ENCODE assay signal across 18 cellular contexts in the genomic region with DNA sequence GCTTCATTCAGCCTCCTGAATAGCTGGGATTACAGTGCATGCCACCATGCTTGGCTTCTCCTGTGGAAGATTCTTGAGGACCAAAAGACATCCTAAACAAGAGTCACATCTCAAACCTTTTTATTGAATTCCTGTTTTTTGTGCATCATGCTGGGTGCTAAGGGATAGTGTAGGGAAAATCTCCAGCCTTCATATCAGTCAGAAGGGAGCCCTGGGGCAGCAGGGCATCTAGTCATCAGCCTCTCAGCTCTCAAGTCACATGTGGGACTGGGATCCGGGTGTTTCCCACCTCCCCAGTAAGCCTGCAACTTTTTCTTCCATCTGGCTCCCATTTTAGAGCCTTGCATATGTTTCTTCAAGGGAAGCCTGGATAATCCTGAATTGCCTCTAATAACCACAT. TPM values are rescaled to one million over a fixed set of nuclear protein-coding genes. Genes with fewer than 3 reads are reported as not detected.
DNase-seq lines count a peak whose midpoint lies in the region; ATAC-seq and TF ChIP-seq lines count a peak whose summit lies in the region.
"Had no signal": no experiment of that assay in that cellular context is flagged by ENCODE, and none has a peak within 500 bp of the region (broad histone marks: within the 10 kb centered on the region; RNA-seq: fewer than 3 reads in every experiment).

No MANE protein-coding gene starts in this region.

- intact Hi-C loops in activated CD4-positive, alpha-beta T cell treated with anti-CD3 and anti-CD28 coated beads, Interleukin-2, amount 10 ng/mL, durations not matched to agents 24 days and 14 days (cut with micrococcal nuclease): loop anchor here (5.0 kb wide), 2 partner anchors 47 to 158 kb away; a partner anchor contains a TSS
- intact Hi-C loops in esophagus muscularis mucosa (cut with DNase I): no loop called here

- no peak for TF ChIP-seq CTCF in esophagus muscularis mucosa (IDR thresholded peaks at IDR 0.05)
- TF ChIP-seq CTCF in WTC11 (IDR thresholded peaks at IDR 0.05): no peak

- H3K23ac ChIP-seq in trophoblast cell (ENCODE audit: low read length): no peak overlapping the region

- ATAC-seq in WTC11 (no peak), GM21390 (IDR thresholded peaks at IDR 0.05; ENCODE audit: unreplicated experiment) (no peak)
- ATAC-seq: A549, GM23338, HCT116 had no signal

- CTCF ChIA-PET in WTC11 (lab: Charles Lee): no interaction called here

- no peaks in the 10 kb centered on the region for H3K9me3 Mint-ChIP-seq in activated CD4-positive, alpha-beta T cell treated with anti-CD3 and anti-CD28 coated beads, Interleukin-2, amount 10 ng/mL, durations not matched to agents 24 days and 14 days
- H3K9me3 Mint-ChIP-seq in WTC11: no peaks in the 10 kb centered on the region
- H3K9me3 Mint-ChIP-seq: CD4-positive, alpha-beta T cell; GM23338; HFFc6 had no signal

- no peaks in the 10 kb centered on the region for H3K79me2 ChIP-seq in trophoblast cell (ENCODE audit: control insufficient read depth, insufficient read depth, low read length, poor library complexity)

- H4K12ac ChIP-seq in trophoblast cell (ENCODE audit: low read depth, low read length): no peak overlapping the region

- H3K4me3 ChIP-seq in esophagus muscularis mucosa: no peak overlapping the region
- no peak overlapping the region for H3K4me3 ChIP-seq in trophoblast cell (ENCODE audit: low read depth, low read length)
- H3K4me3 ChIP-seq: A549, GM23338 had no signal

- no peak overlapping the region for H4K8ac ChIP-seq in trophoblast cell (ENCODE audit: low read depth, low read length)

- H3K36me3 ChIP-seq in esophagus muscularis mucosa (no peaks in the 10 kb centered on the region), trophoblast cell (ENCODE audit: control insufficient read depth in 1 of 2, insufficient read depth in 2 of 2, low read length in 2 of 2) (no peaks in the 10 kb centered on the region)

- H3K36me3 Mint-ChIP-seq in activated CD4-positive, alpha-beta T cell treated with anti-CD3 and anti-CD28 coated beads, Interleukin-2, amount 10 ng/mL, durations not matched to agents 24 days and 14 days (ENCODE audit: low read depth): no peaks in the 10 kb centered on the region
- no peaks in the 10 kb centered on the region for H3K36me3 Mint-ChIP-seq in WTC11

- H3K79me1 ChIP-seq in trophoblast cell (ENCODE audit: low read length): no peaks in the 10 kb centered on the region

- 100% methylated on average over 1 of the region's 1 CpG for WGBS in esophagus muscularis mucosa
- no CpG with 5 or more reads among the region's 1 CpG for WGBS in trophoblast cell (ENCODE audit: extremely low coverage, insufficient coverage, insufficient read length)

- H3K27ac Mint-ChIP-seq in activated CD4-positive, alpha-beta T cell treated with anti-CD3 and anti-CD28 coated beads, Interleukin-2, amount 10 ng/mL, durations not matched to agents 24 days and 14 days: no peak overlapping the region
- H3K27ac Mint-ChIP-seq in WTC11: no peak overlapping the region
- H3K27ac Mint-ChIP-seq: CD4-positive, alpha-beta T cell; GM23338; HFFc6 had no signal

- H3K4me2 ChIP-seq in trophoblast cell (ENCODE audit: low read length): no peak overlapping the region
- H3K4me2 ChIP-seq: A549, GM23338 had no signal

- H3K4me1 ChIP-seq in esophagus muscularis mucosa (peaks cover 0 to 11% (median 4%) of the 10 kb centered on the region in 4 donors), trophoblast cell (ENCODE audit: control insufficient read depth in 1 of 2, insufficient read depth in 2 of 2, low read length in 2 of 2) (no peaks in the 10 kb centered on the region)

- H3K27ac ChIP-seq in esophagus muscularis mucosa (replicated peaks in 1 of 4) (no peak overlapping the region), trophoblast cell (ENCODE audit: low read depth, low read length) (no peak overlapping the region)
- H3K27ac ChIP-seq: 22Rv1, A549, C4-2B had no signal

- H3K9me3 ChIP-seq in esophagus muscularis mucosa (no peaks in the 10 kb centered on the region), trophoblast cell (ENCODE audit: insufficient read depth, low read depth, low read length) (peaks cover 2% of the 10 kb centered on the region)
- H3K9me3 ChIP-seq: A549, Caco-2 had no signal

- TF ChIP-seq EP300 in esophagus muscularis mucosa (IDR thresholded peaks at IDR 0.05): no peak

- no peak overlapping the region for H3K4me3 Mint-ChIP-seq in activated CD4-positive, alpha-beta T cell treated with anti-CD3 and anti-CD28 coated beads, Interleukin-2, amount 10 ng/mL, durations not matched to agents 24 days and 14 days
- H3K4me3 Mint-ChIP-seq in WTC11: no peak overlapping the region
- H3K4me3 Mint-ChIP-seq: CD4-positive, alpha-beta T cell; GM23338; HFFc6 had no signal

- H3K9ac ChIP-seq in trophoblast cell (ENCODE audit: low read length): no peak overlapping the region

- no peak overlapping the region for H2BK12ac ChIP-seq in trophoblast cell (ENCODE audit: low read length)

- H3K4me1 Mint-ChIP-seq in activated CD4-positive, alpha-beta T cell treated with anti-CD3 and anti-CD28 coated beads, Interleukin-2, amount 10 ng/mL, durations not matched to agents 24 days and 14 days: peaks cover 20% of the 10 kb centered on the region
- H3K4me1 Mint-ChIP-seq in WTC11: peaks cover 3% of the 10 kb centered on the region

- H3K27me3 Mint-ChIP-seq in activated CD4-positive, alpha-beta T cell treated with anti-CD3 and anti-CD28 coated beads, Interleukin-2, amount 10 ng/mL, durations not matched to agents 24 days and 14 days: peaks cover 3% of the 10 kb centered on the region
- H3K27me3 Mint-ChIP-seq in WTC11 (ENCODE audit: low read depth): peaks cover 4% of the 10 kb centered on the region; the same call in 1 of the 2 replicates
- H3K27me3 Mint-ChIP-seq: CD4-positive, alpha-beta T cell had no signal

- TF ChIP-seq POLR2A in esophagus muscularis mucosa (IDR thresholded peaks at IDR 0.05; ENCODE audit: low read depth): no peak

- peaks cover 0 to 26% (median 0%) of the 10 kb centered on the region in 4 donors for H3K27me3 ChIP-seq in esophagus muscularis mucosa
- H3K27me3 ChIP-seq in trophoblast cell (ENCODE audit: insufficient read depth, low read length): no peaks in the 10 kb centered on the region

- no peak overlapping the region for H2AFZ ChIP-seq in trophoblast cell (ENCODE audit: insufficient read depth, low read length, poor library complexity)
- H2AFZ ChIP-seq: GM23338 had no signal

- H3K4ac ChIP-seq in trophoblast cell (ENCODE audit: low read depth, low read length): no peak overlapping the region

- in situ Hi-C loops in SK-MEL-5 (cut with HindIII; ENCODE audit: low pct_unique_long_range_greater_than_20kb, low sequenced_read_pairs): no loop called here

- no peak overlapping the region for H3K18ac ChIP-seq in trophoblast cell (ENCODE audit: low read length)

- H4K91ac ChIP-seq in trophoblast cell (ENCODE audit: low read depth, low read length): no peak overlapping the region

- no peak overlapping the region for H3K14ac ChIP-seq in trophoblast cell (ENCODE audit: low read length)

- POLR2A ChIA-PET in WTC11 (lab: Charles Lee): no interaction called here

- H2AK5ac ChIP-seq in trophoblast cell (ENCODE audit: low read length): no peak overlapping the region

- H2BK5ac ChIP-seq in trophoblast cell (ENCODE audit: low read depth, low read length, poor library complexity): no peak overlapping the region

- peak; percentile 33 for DNase-seq in activated CD4-positive, alpha-beta T cell treated with anti-CD3 and anti-CD28 coated beads, Interleukin-2, amount 10 ng/mL, durations not matched to agents 24 days and 14 days
- no peak for DNase-seq in activated CD4-positive, alpha-beta T cell treated with anti-CD3 and anti-CD28 coated beads for 48 hours
- DNase-seq in SK-MEL-5 (ENCODE audit: low read depth, low spot score): peak; percentile 26
- peak; percentile 64 for DNase-seq in esophagus muscularis mucosa (ENCODE audit: extremely low spot score)
- DNase-seq in trophoblast cell: peak; percentile 57 to 60
- DNase-seq in WTC11 (ENCODE audit: low spot score): no peak
- DNase-seq: AML-193; Caco-2; CD4-positive, alpha-beta T cell; H7; HFFc6; IMR-90 had no signal

- H2BK120ac ChIP-seq in trophoblast cell (ENCODE audit: insufficient read depth, low read length, poor library complexity): no peak overlapping the region

TF ChIP-seq in WTC11, 78 proteins besides CTCF, POLR2A, EP300 and RAD21 (continues in another document):
- TF ChIP-seq ZNF396 (CRISPR knock-in tag; IDR thresholded peaks at IDR 0.05; ENCODE audit: borderline replicate concordance): no peak
- TF ChIP-seq FOXJ3 (CRISPR knock-in tag; IDR thresholded peaks at IDR 0.05; ENCODE audit: borderline replicate concordance): no peak
- no peak for TF ChIP-seq ELF4 (CRISPR knock-in tag; IDR thresholded peaks at IDR 0.05; ENCODE audit: low read depth)
- TF ChIP-seq, protein P1, sequence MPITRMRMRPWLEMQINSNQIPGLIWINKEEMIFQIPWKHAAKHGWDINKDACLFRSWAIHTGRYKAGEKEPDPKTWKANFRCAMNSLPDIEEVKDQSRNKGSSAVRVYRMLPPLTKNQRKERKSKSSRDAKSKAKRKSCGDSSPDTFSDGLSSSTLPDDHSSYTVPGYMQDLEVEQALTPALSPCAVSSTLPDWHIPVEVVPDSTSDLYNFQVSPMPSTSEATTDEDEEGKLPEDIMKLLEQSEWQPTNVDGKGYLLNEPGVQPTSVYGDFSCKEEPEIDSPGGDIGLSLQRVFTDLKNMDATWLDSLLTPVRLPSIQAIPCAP (CRISPR knock-in tag; IDR thresholded peaks at IDR 0.05): no peak
- no peak for TF ChIP-seq TCF7 (CRISPR knock-in tag; IDR thresholded peaks at IDR 0.05; ENCODE audit: low read depth)

RNA-seq across cellular contexts. Expression of a gene that starts 25.1 kb away (rescaled TPM):
- 2.9 and 3.0 TPM in 2 replicates for total RNA-seq in activated CD4-positive, alpha-beta T cell treated with anti-CD3 and anti-CD28 coated beads, Interleukin-2, amount 10 ng/mL, durations not matched to agents 24 days and 14 days
- 0.26 and 0.35 TPM in 2 replicates for total RNA-seq in SK-MEL-5 (2014; rRNA removed; shearing (Covaris generic))
- polyA plus RNA-seq in SK-MEL-5 (2015; cell fraction: cytosol; rRNA removed): 0.10 and 0.13 TPM in 2 replicates
- not detected in 2 replicates for polyA plus RNA-seq in SK-MEL-5 (2015; cell fraction: nucleus; rRNA removed)
- total RNA-seq in esophagus muscularis mucosa (under 1 TPM; 0.26 to 0.75 (median 0.46) TPM), WTC11 (2021) (0.28 TPM in 1 of 3 replicates, not detected in the others)
- not detected in 2 replicates for polyA plus RNA-seq in trophoblast cell (2013)
- total RNA-seq: GM23338, H7, HFFc6 had no signal
- polyA plus RNA-seq: GM23338 had no signal

RNA-seq across cellular contexts. Expression of a gene that starts 47.8 kb away (rescaled TPM):
- 32.5 and 35.3 TPM in 2 replicates for total RNA-seq in activated CD4-positive, alpha-beta T cell treated with anti-CD3 and anti-CD28 coated beads, Interleukin-2, amount 10 ng/mL, durations not matched to agents 24 days and 14 days
- total RNA-seq in SK-MEL-5 (2014; rRNA removed; shearing (Covaris generic)): 24.0 and 25.4 TPM in 2 replicates
- polyA plus RNA-seq in SK-MEL-5 (2015; cell fraction: cytosol; rRNA removed): 18.4 and 21.7 TPM in 2 replicates
- 8.7 and 17.7 TPM in 2 replicates for polyA plus RNA-seq in SK-MEL-5 (2015; cell fraction: nucleus; rRNA removed)
- 10 to 100 TPM; 14.5 to 22.6 (median 18.5) TPM for total RNA-seq in esophagus muscularis mucosa
- polyA plus RNA-seq in trophoblast cell (2013): 11.0 and 11.2 TPM in 2 replicates
- 19.1 to 20.7 TPM (median 19.2 TPM) in 3 replicates for total RNA-seq in WTC11 (2021)

Comparison
In these comparisons a context has a peak if more than half of its experiments do, and no peak if none do; other contexts are left out.
1. DNase-seq: peak in activated CD4-positive, alpha-beta T cell treated with anti-CD3 and anti-CD28 coated beads, Interleukin-2, amount 10 ng/mL, durations not matched to agents 24 days and 14 days (single experiment), SK-MEL-5 (single experiment), esophagus muscularis mucosa (single experiment) and trophoblast cell (2 of 2); none in activated CD4-positive, alpha-beta T cell treated with anti-CD3 and anti-CD28 coated beads for 48 hours (single experiment) and WTC11 (single experiment).